28 cellular contexts compared by ENCODE assay signal in genomic region chr12:82797480-82797879, GRCh38.
"Had no signal": no experiment of that assay in that cellular context is flagged by ENCODE, and none has a peak within 500 bp of the region (broad histone marks: within the 10 kb centered on the region; RNA-seq: fewer than 3 reads in every experiment).

No MANE protein-coding gene starts in this region.

- DNase-seq: activated CD4-positive, alpha-beta memory T cell treated with anti-CD3 and anti-CD28 coated beads, Interleukin-2, amount 10 ng/mL, durations not matched to agents 7 days and 5 days; activated CD4-positive, alpha-beta T cell treated with anti-CD3 and anti-CD28 coated beads for 1 hour; activated CD4-positive, alpha-beta T cell treated with anti-CD3 and anti-CD28 coated beads for 36 hours; activated CD4-positive, alpha-beta T cell treated with anti-CD3 and anti-CD28 coated beads for 48 hours; activated CD4-positive, alpha-beta T cell treated with anti-CD3 and anti-CD28 coated beads, Interleukin-2, amount 10 ng/mL, durations not matched to agents 7 days and 5 days; activated CD4-positive, alpha-beta T cell treated with anti-CD3 and anti-CD28 coated beads, Interleukin-2, amount 50 U/mL, for 48 hours; activated CD4-positive, CD25-positive, alpha-beta regulatory T cell; activated CD8-positive, alpha-beta memory T cell treated with anti-CD3 and anti-CD28 coated beads for 24 hours; activated CD8-positive, alpha-beta memory T cell treated with anti-CD3 and anti-CD28 coated beads, Interleukin-2, amount 10 ng/mL, durations not matched to agents 7 days and 5 days; activated CD8-positive, alpha-beta memory T cell treated with anti-CD3 and anti-CD28 coated beads, Interleukin-2, amount 50 U/mL, for 48 hours; activated CD8-positive, alpha-beta T cell treated with anti-CD3 and anti-CD28 coated beads, Interleukin-2, amount 10 ng/mL, durations not matched to agents 7 days and 5 days; activated effector memory CD4-positive, alpha-beta T cell treated with Interleukin-2 at 50 U/mL for 16 hours; activated gamma-delta T cell; activated naive CD4-positive, alpha-beta T cell treated with anti-CD3 and anti-CD28 coated beads, Interleukin-2, amount 10 ng/mL, durations not matched to agents 7 days and 5 days; activated naive CD4-positive, alpha-beta T cell treated with Interleukin-2 at 50 U/mL for 16 hours; activated naive CD8-positive, alpha-beta T cell treated with anti-CD3 and anti-CD28 coated beads, Interleukin-2, amount 10 ng/mL, durations not matched to agents 7 days and 5 days; activated naive CD8-positive, alpha-beta T cell treated with anti-CD3 and anti-CD28 coated beads, Interleukin-2, amount 50 U/mL, for 24 hours; activated T-cell treated with anti-CD3 and anti-CD28 coated beads, Interleukin-2, amount 50 U/mL, for 24 hours; activated T-cell treated with anti-CD3 and anti-CD28 coated beads, Interleukin-2, amount 50 U/mL, for 48 hours; amniotic stem cell; aorta; body of pancreas; brain microvascular endothelial cell; central memory CD4-positive, alpha-beta T cell; T-helper 1 cell; T-helper 2 cell; T-helper 9 cell had no signal

- ATAC-seq: activated CD4-positive, alpha-beta T cell treated with anti-CD3 and anti-CD28 coated beads for 36 hours; activated CD4-positive, CD25-positive, alpha-beta regulatory T cell treated with anti-CD3 and anti-CD28 coated beads, Interleukin-2, amount 50 U/mL, for 24 hours; activated CD8-positive, alpha-beta memory T cell treated with anti-CD3 and anti-CD28 coated beads, Interleukin-2, amount 10 ng/mL, durations not matched to agents 7 days and 5 days; activated CD8-positive, alpha-beta T cell treated with anti-CD3 and anti-CD28 coated beads, Interleukin-2, amount 10 ng/mL, durations not matched to agents 7 days and 5 days; activated naive CD8-positive, alpha-beta T cell treated with anti-CD3 and anti-CD28 coated beads, Interleukin-2, amount 50 U/mL, for 24 hours; body of pancreas had no signal
